ENCODE assay signal across 9 cellular contexts in the genomic region with DNA sequence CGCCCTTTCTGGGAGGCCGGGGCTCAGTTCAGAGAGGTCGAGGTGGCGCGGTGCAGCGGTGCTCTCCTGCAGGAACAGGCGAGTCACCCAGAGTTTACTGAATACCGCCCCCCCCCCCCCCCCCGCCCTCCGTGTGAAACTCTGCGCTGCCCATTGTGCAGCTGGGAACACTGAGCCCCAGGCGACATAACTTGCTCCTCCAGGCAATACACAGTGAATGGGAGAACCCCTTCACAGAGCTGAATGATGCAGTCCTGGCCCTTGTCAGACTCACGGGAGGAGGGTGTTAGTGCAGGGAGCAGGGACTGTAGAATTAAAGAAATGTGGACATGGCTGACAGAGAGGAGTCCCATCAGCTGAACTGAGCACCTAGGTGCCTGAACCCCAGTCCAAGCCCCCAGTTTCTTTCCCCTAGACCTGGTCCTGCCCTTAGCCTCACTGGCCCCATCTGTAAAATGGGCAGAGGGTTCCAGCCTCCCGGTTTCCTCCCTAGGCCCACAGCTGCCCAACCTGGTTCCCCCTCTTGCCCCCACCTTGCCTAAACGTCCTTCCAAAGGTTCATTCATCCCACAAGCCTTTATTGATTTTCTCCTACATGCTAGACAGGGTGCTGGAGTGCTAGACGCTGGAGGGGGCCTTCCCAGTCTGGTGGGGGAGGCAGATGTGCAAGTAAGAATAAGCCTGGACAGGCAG. TPM values are rescaled to one million over a fixed set of nuclear protein-coding genes. Genes with fewer than 3 reads are reported as not detected.
DNase-seq lines count a peak whose midpoint lies in the region; ATAC-seq, FAIRE-seq and TF ChIP-seq lines count a peak whose summit lies in the region.
"Had no signal": no experiment of that assay in that cellular context is flagged by ENCODE, and none has a peak within 500 bp of the region (broad histone marks: within the 10 kb centered on the region; RNA-seq: fewer than 3 reads in every experiment).

No MANE protein-coding gene starts in this region.

- intact Hi-C loops in CD8-positive, alpha-beta T cell (cut with DNase I, micrococcal nuclease): no loop called here

- no peak for FAIRE-seq in H1 (lab: Jason Lieb, UNC)
- no peak for FAIRE-seq in GM19239 (lab: Jason Lieb, UNC)

- H2BK20ac ChIP-seq in H1 (ENCODE audit: low read length): no peak overlapping the region

- H3K23ac ChIP-seq in H1 (ENCODE audit: insufficient read length): no peak overlapping the region

- peak; percentile 29 for ATAC-seq in CD8-positive, alpha-beta T cell
- ATAC-seq in HG03571 (IDR thresholded peaks at IDR 0.05; ENCODE audit: unreplicated experiment): no peak

- peaks cover 10% of the 10 kb centered on the region for H3K4me1 Mint-ChIP-seq in CD8-positive, alpha-beta T cell (ENCODE audit: low read depth)

- H3K56ac ChIP-seq in H1 (replicated peaks; ENCODE audit: insufficient read length, low read depth, low read length): no peak overlapping the region

- H2BK5ac ChIP-seq in H1 (ENCODE audit: low read depth, low read length): no peak overlapping the region

- TF ChIP-seq POLR2A in NB4 (IDR thresholded peaks at IDR 0.05; ENCODE audit: extremely low read depth, insufficient read length) (no peak), H1 (IDR thresholded peaks at IDR 0.05; ENCODE audit: control extremely low read depth in 1 of 2, low read depth in 2 of 2, low read length in 2 of 2) (no peak)

- peak overlapping the region; percentile 71 to 89 for H3K4me2 ChIP-seq in H1 (ENCODE audit: insufficient read depth in 1 of 2, low read depth in 2 of 2, low read length in 2 of 2)

- TF ChIP-seq RAD21 in H1 (IDR thresholded peaks at IDR 0.05 in 1 of 2, conservative IDR thresholded peaks at IDR 0.05 in 1 of 2; ENCODE audit: low read depth in 2 of 2, low read length in 2 of 2): no peak

- no peaks in the 10 kb centered on the region for H3K9me3 ChIP-seq in CD8-positive, alpha-beta T cell (ENCODE audit: low read length)
- H3K9me3 ChIP-seq in H1 (ENCODE audit: insufficient read depth in 2 of 2, low read depth in 1 of 2, low read length in 1 of 2): no peaks in the 10 kb centered on the region
- no peaks in the 10 kb centered on the region for H3K9me3 ChIP-seq in neuron (ENCODE audit: low read length)

- H3K27me3 Mint-ChIP-seq in CD8-positive, alpha-beta T cell (ENCODE audit: low read depth): peaks cover 37% of the 10 kb centered on the region

- WGBS in H1 (ENCODE audit: extremely low coverage in 1 of 2, insufficient coverage in 1 of 2, insufficient read length in 1 of 2, insufficient replicate concordance in 2 of 2, low coverage in 1 of 2, low lambda C conversion rate in 2 of 2, missing lambda C conversion rate in 1 of 2), 2 experiments: 37% methylated on average over 13 of the region's 16 CpGs; no CpG with 5 or more reads in 1 of the 2 experiments

- H3K27me3 ChIP-seq in CD8-positive, alpha-beta T cell (ENCODE audit: insufficient read depth, low read length): no peaks in the 10 kb centered on the region
- H3K27me3 ChIP-seq in H1 (replicated peaks in 1 of 4; ENCODE audit: control insufficient read depth in 3 of 4, extremely low read depth in 1 of 4, insufficient read depth in 3 of 4, low read length in 3 of 4): peaks cover 0 to 12% (median 5%) of the 10 kb centered on the region in 4 experiments; a peak in 4 of 7 replicates
- peaks cover 19% of the 10 kb centered on the region for H3K27me3 ChIP-seq in neuron (ENCODE audit: insufficient read depth, low read length)

- H2BK12ac ChIP-seq in H1 (ENCODE audit: low read depth, low read length): no peak overlapping the region

- no peaks in the 10 kb centered on the region for H4K20me1 ChIP-seq in H1 (replicated peaks in 1 of 2; ENCODE audit: control insufficient read depth in 1 of 2, insufficient read depth in 2 of 2, low read length in 2 of 2)

- no peak overlapping the region for H4K91ac ChIP-seq in H1 (replicated peaks; ENCODE audit: insufficient read length, low read length)

- no peaks in the 10 kb centered on the region for H3K79me1 ChIP-seq in H1 (ENCODE audit: low read depth, low read length)

- H3K9me3 Mint-ChIP-seq in CD8-positive, alpha-beta T cell: no peaks in the 10 kb centered on the region

- H3K9ac ChIP-seq in H1 (replicated peaks in 1 of 4; ENCODE audit: extremely low read depth in 1 of 4, low read depth in 3 of 4, low read length in 3 of 4): no peak overlapping the region

- no peak for TF ChIP-seq CTCF in CD8-positive, alpha-beta T cell (IDR thresholded peaks at IDR 0.05)
- TF ChIP-seq CTCF in NB4 (IDR thresholded peaks at IDR 0.05; ENCODE audit: low read depth, low read length): no peak
- no peak for TF ChIP-seq CTCF in H1 (IDR thresholded peaks at IDR 0.05; ENCODE audit: control extremely low read depth in 1 of 3, insufficient read depth in 1 of 3, low read depth in 1 of 3, low read length in 3 of 3)

- H2AFZ ChIP-seq in H1 (ENCODE audit: low read length) (peak overlapping the region; percentile 90; the same call in 1 of the 2 replicates), neuron (ENCODE audit: low read depth, low read length) (no peak overlapping the region)

- H3K79me2 ChIP-seq in H1 (ENCODE audit: control insufficient read depth in 1 of 2, insufficient read depth in 2 of 2, low read length in 2 of 2): no peaks in the 10 kb centered on the region

- DNase-seq in CD8-positive, alpha-beta T cell: no peak
- DNase-seq in NB4 (ENCODE audit: low read depth): no peak
- DNase-seq in H1 (ENCODE audit: low read depth in 1 of 2, low spot score in 2 of 2): no peak
- DNase-seq in GM19239 (ENCODE audit: insufficient read length, low spot score): no peak
- DNase-seq in activated CD4-positive, alpha-beta T cell treated with anti-CD3 and anti-CD28 coated beads for 1 hour: no peak
- DNase-seq in NCI-H748 (lab: John Stamatoyannopoulos, UW; ENCODE audit: unreplicated experiment): no peak

- H4K5ac ChIP-seq in H1 (ENCODE audit: insufficient read length, low read depth, low read length): no peak overlapping the region

- H2BK120ac ChIP-seq in H1 (replicated peaks; ENCODE audit: low read depth, low read length): no peak overlapping the region

- no peaks in the 10 kb centered on the region for H3K4me1 ChIP-seq in CD8-positive, alpha-beta T cell (ENCODE audit: insufficient read depth, low read length)
- H3K4me1 ChIP-seq in H1 (replicated peaks in 1 of 4; ENCODE audit: control insufficient read depth in 3 of 4, insufficient read depth in 4 of 4, low read length in 3 of 4) (peaks cover 0 to 16% (median 9%) of the 10 kb centered on the region in 4 experiments; a peak in 6 of 7 replicates), neuron (ENCODE audit: insufficient read depth, low read length) (peaks cover 2% of the 10 kb centered on the region)

- no peak overlapping the region for H3K4me3 ChIP-seq in CD8-positive, alpha-beta T cell (ENCODE audit: low read depth, low read length)
- H3K4me3 ChIP-seq in NB4 (ENCODE audit: low read depth, low read length): peak overlapping the region; percentile 23
- H3K4me3 ChIP-seq in H1 (ENCODE audit: extremely low read depth in 1 of 4, insufficient read depth in 2 of 4, low read depth in 3 of 4, low read length in 4 of 4): peak overlapping the region; percentile 45 to 67 (median 56)
- H3K4me3 ChIP-seq in neuron (ENCODE audit: low read length): peak overlapping the region; percentile 35

- H3K36me3 ChIP-seq in CD8-positive, alpha-beta T cell (ENCODE audit: insufficient read depth, low read length): no peaks in the 10 kb centered on the region
- H3K36me3 ChIP-seq in H1 (ENCODE audit: control insufficient read depth in 2 of 4, insufficient read depth in 4 of 4, low read length in 3 of 4) (no peaks in the 10 kb centered on the region), neuron (ENCODE audit: insufficient read depth, low read length) (no peaks in the 10 kb centered on the region)

- POLR2A ChIA-PET in CD8-positive, alpha-beta T cell (lab: Charles Lee): interaction anchor here (0.5 kb wide), 1 partner anchor 711 kb away, joined by 3 read pairs; no protein-coding TSS in a partner anchor
- POLR2A ChIA-PET in H1 (lab: Charles Lee; ENCODE audit: partially characterized antibody): interaction anchor here (0.9 kb wide), 1 partner anchor 20 kb away, joined by 4 read pairs; no protein-coding TSS in a partner anchor

- no peak overlapping the region for H3K14ac ChIP-seq in H1 (ENCODE audit: insufficient read length)

- no peak for TF ChIP-seq EP300 in H1 (IDR thresholded peaks at IDR 0.05; ENCODE audit: borderline replicate concordance in 1 of 2, low read depth in 2 of 2, low read length in 2 of 2)

- no peaks in the 10 kb centered on the region for H3K36me3 Mint-ChIP-seq in CD8-positive, alpha-beta T cell

- H3K27ac ChIP-seq in CD8-positive, alpha-beta T cell (ENCODE audit: low read depth, low read length): no peak overlapping the region
- H3K27ac ChIP-seq in H1 (ENCODE audit: low read depth, low read length): no peak overlapping the region
- H3K27ac ChIP-seq: HL-60 had no signal

- peak overlapping the region; percentile 78 for H3K4me3 Mint-ChIP-seq in CD8-positive, alpha-beta T cell

- H3K4ac ChIP-seq in H1 (replicated peaks; ENCODE audit: insufficient read length, low read depth, low read length): no peak overlapping the region

- no peak overlapping the region for H3K27ac Mint-ChIP-seq in CD8-positive, alpha-beta T cell

- peaks cover 2% of the 10 kb centered on the region; the same call in 1 of the 2 replicates for H3K23me2 ChIP-seq in H1 (ENCODE audit: low read depth, low read length)

- no peak overlapping the region; the same call in 1 of the 2 replicates for H3K18ac ChIP-seq in H1 (ENCODE audit: extremely low read depth, low read length)

- CTCF ChIA-PET in CD8-positive, alpha-beta T cell (lab: Charles Lee): interaction anchor here (0.6 kb wide), 1 partner anchor 26 kb away, joined by 3 read pairs; no protein-coding TSS in a partner anchor
- CTCF ChIA-PET in H1 (lab: Charles Lee; ENCODE audit: partially characterized antibody): interaction anchor here (0.6 to 3.8 kb wide), 15 partner anchors 11 to 157 kb away, joined by 3 to 24 read pairs (median 4); no protein-coding TSS in a partner anchor

- H4K8ac ChIP-seq in H1 (ENCODE audit: extremely low read depth, insufficient read depth, low read length): no peak overlapping the region

- H2BK15ac ChIP-seq in H1 (ENCODE audit: low read length): no peak overlapping the region

- no peak overlapping the region for H2AK5ac ChIP-seq in H1 (ENCODE audit: low read depth, low read length)

TF ChIP-seq in H1, 55 proteins besides CTCF, POLR2A, EP300 and RAD21 (continues in another document):
- peak; percentile 93 for TF ChIP-seq KDM1A (IDR thresholded peaks at IDR 0.05; ENCODE audit: borderline replicate concordance, low read length)

RNA-seq across cellular contexts. Expression of a gene that starts 0.8 kb away (rescaled TPM):
- under 1 TPM in 1 of 2 experiments, not detected in 1; 0.08 TPM for total RNA-seq in CD8-positive, alpha-beta T cell
- total RNA-seq in H1 (2021; fragmentation: NEBNext Ultra II Directional; extraction: Animal tissue kit (Norgen Biotek cat#: 25700)): 0.13 and 0.42 TPM in 2 replicates
- 0.27 and 0.42 TPM in 2 replicates for polyA plus RNA-seq in H1 (2011; rRNA removed)
- 0.31 TPM for polyA plus RNA-seq in H1 (2011; cell fraction: cytosol; rRNA removed)
- polyA plus RNA-seq in H1 (2011; cell fraction: nucleus; rRNA removed): 0.90 TPM
- 0.23 to 0.35 TPM (median 0.30 TPM) in 4 replicates for polyA plus RNA-seq in H1 (2012, experiment 1 of 2)
- polyA plus RNA-seq in H1 (2012, experiment 2 of 2): 0.14 TPM
- polyA plus RNA-seq in H1 (2013, experiment 1 of 2): 0.30 TPM
- 0.22 TPM for polyA plus RNA-seq in H1 (2013, experiment 2 of 2)
- 0.28 and 0.39 TPM in 2 replicates for polyA minus RNA-seq in H1 (2011; rRNA and poly(A)+ RNA removed)
- not detected for polyA minus RNA-seq in H1 (2011; cell fraction: cytosol; rRNA and poly(A)+ RNA removed)
- polyA minus RNA-seq in H1 (2011; cell fraction: nucleus; rRNA and poly(A)+ RNA removed): not detected
